ENCODE assay signal across 15 cellular contexts in genomic region chr11:73415854-73416615, GRCh38. TPM values are rescaled to one million over a fixed set of nuclear protein-coding genes. Genes with fewer than 3 reads are reported as not detected.
DNase-seq lines count a peak whose midpoint lies in the region; ATAC-seq and TF ChIP-seq lines count a peak whose summit lies in the region.
"Had no signal": no experiment of that assay in that cellular context is flagged by ENCODE, and none has a peak within 500 bp of the region (broad histone marks: within the 10 kb centered on the region; RNA-seq: fewer than 3 reads in every experiment).

No MANE protein-coding gene starts in this region.

- WGBS in tibial nerve, 2 donors = 42 to 44% methylated on average over 4 of the region's 4 CpGs

- no peak for TF ChIP-seq CTCF in right atrium auricular region (IDR thresholded peaks at IDR 0.05)
- no peak for TF ChIP-seq CTCF in ascending aorta (IDR thresholded peaks at IDR 0.05)
- no peak for TF ChIP-seq CTCF in left lung (IDR thresholded peaks at IDR 0.05)
- TF ChIP-seq CTCF in tibial nerve (IDR thresholded peaks at IDR 0.05) = no peak
- no peak for TF ChIP-seq CTCF in foreskin keratinocyte (conservative IDR thresholded peaks at IDR 0.05)

- no peaks in the 10 kb centered on the region for H3K9me3 ChIP-seq in right atrium auricular region
- H3K9me3 ChIP-seq in ascending aorta = no peaks in the 10 kb centered on the region
- no peaks in the 10 kb centered on the region for H3K9me3 ChIP-seq in left lung
- H3K9me3 ChIP-seq in tibial nerve = no peaks in the 10 kb centered on the region
- H3K9me3 ChIP-seq: body of pancreas, vagina had no signal

- H3K4me1 ChIP-seq in right atrium auricular region = peaks cover 0 to 27% of the 10 kb centered on the region in 2 donors
- H3K4me1 ChIP-seq in ascending aorta = peaks cover 0 to 7% of the 10 kb centered on the region in 2 donors
- peaks cover 12 to 39% of the 10 kb centered on the region in 2 donors for H3K4me1 ChIP-seq in left lung
- H3K4me1 ChIP-seq in tibial nerve = peaks cover 0 to 60% (median 34%) of the 10 kb centered on the region in 4 donors
- no peaks in the 10 kb centered on the region for H3K4me1 ChIP-seq in foreskin keratinocyte
- H3K4me1 ChIP-seq: body of pancreas had no signal

- intact Hi-C loops in Right ventricle myocardium superior (cut with DNase I) = no loop called here
- intact Hi-C loops in ascending aorta (cut with DNase I) = no loop called here
- intact Hi-C loops in left lung (cut with DNase I) = no loop called here

- H3K27me3 ChIP-seq in right atrium auricular region (no peaks in the 10 kb centered on the region), ascending aorta (no peaks in the 10 kb centered on the region), left lung (no peaks in the 10 kb centered on the region), tibial nerve (no peaks in the 10 kb centered on the region), foreskin keratinocyte (no peaks in the 10 kb centered on the region)
- H3K27me3 ChIP-seq: body of pancreas, vagina had no signal

- ATAC-seq in Right ventricle myocardium superior (ENCODE audit: poor library complexity) (no peak), left lung (no peak), foreskin keratinocyte (no peak), GM18867 (IDR thresholded peaks at IDR 0.05; ENCODE audit: unreplicated experiment) (no peak)
- ATAC-seq: body of pancreas had no signal

- DNase-seq in right atrium auricular region (ENCODE audit: low spot score) (no peak), Right ventricle myocardium superior (no peak), ascending aorta (ENCODE audit: low spot score in 2 of 2) (no peak), left lung (no peak), tibial nerve (ENCODE audit: low spot score in 2 of 2) (no peak), foreskin keratinocyte (no peak), NCI-H1105 treated with DMSO at 0.1 percent for 48 hours (lab: John Stamatoyannopoulos, UW) (no peak)
- DNase-seq: activated CD4-positive, CD25-positive, alpha-beta regulatory T cell treated with anti-CD3 and anti-CD28 coated beads, Interleukin-2, amount 50 U/mL, for 72 hours; activated T-cell treated with anti-CD3 and anti-CD28 coated beads, Interleukin-2, amount 50 U/mL, for 72 hours; body of pancreas; DND-41; NCI-H1694 had no signal

- TF ChIP-seq POLR2A in tibial nerve (IDR thresholded peaks at IDR 0.05) = no peak

- no peak for TF ChIP-seq EP300 in tibial nerve (IDR thresholded peaks at IDR 0.05)

- H3K4me3 ChIP-seq in right atrium auricular region (no peak overlapping the region), ascending aorta (no peak overlapping the region), left lung (no peak overlapping the region), tibial nerve (no peak overlapping the region)
- H3K4me3 ChIP-seq: body of pancreas, vagina had no signal

- H3K36me3 ChIP-seq in right atrium auricular region = peaks cover 2% of the 10 kb centered on the region
- H3K36me3 ChIP-seq in ascending aorta = peaks cover 0 to 13% of the 10 kb centered on the region in 2 donors
- H3K36me3 ChIP-seq in left lung = peaks cover 0 to 38% of the 10 kb centered on the region in 2 donors
- H3K36me3 ChIP-seq in tibial nerve = peaks cover 0 to 19% (median 0%) of the 10 kb centered on the region in 3 donors

- H3K27ac ChIP-seq in right atrium auricular region (peak overlapping the region; percentile 31 to 59), ascending aorta (peak overlapping the region; percentile 41 to 51), left lung (peak overlapping the region; percentile 8 to 30), tibial nerve (peak overlapping the region in 3 of 4 donors; percentile 21 to 73 (median 66)), foreskin keratinocyte (no peak overlapping the region)
- H3K27ac ChIP-seq: epithelial cell of prostate had no signal

RNA-seq across cellular contexts. Expression of gene RELT, which starts 39.8 kb away (rescaled TPM):
- total RNA-seq in right atrium auricular region (1 to 10 TPM; 2.0 to 7.0 TPM), Right ventricle myocardium superior (1.3 TPM), ascending aorta (25.7 TPM), left lung (10 to 100 TPM; 11.7 to 30.7 TPM), tibial nerve (1 to 10 TPM; 2.4 to 6.0 (median 2.5) TPM), foreskin keratinocyte (11.6 and 12.7 TPM in 2 replicates)
- polyA plus RNA-seq in foreskin keratinocyte = 8.1 and 10.7 TPM in 2 replicates
